Comparison of ENCODE assay signal across 16 cellular contexts in the genomic region with DNA sequence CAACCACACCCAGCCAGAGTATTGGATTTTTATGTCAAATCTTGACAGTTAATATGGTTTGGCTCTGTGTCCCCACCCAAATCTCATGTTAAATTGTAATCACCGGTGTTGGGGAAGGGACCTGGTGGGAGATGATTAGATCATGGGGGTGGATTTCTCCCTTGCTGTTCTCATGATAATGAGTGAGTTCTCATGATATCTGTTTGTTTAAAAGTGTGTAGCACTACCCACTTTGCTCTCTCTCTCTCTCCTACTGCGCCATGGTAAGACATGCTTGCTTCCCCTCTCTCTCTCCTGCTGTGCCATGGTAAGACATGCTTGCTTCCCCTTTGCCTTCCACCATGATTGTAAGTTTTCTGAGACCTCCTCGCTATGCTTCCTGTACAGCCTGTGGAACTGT.
DNase-seq lines count a peak whose midpoint lies in the region; ATAC-seq and TF ChIP-seq lines count a peak whose summit lies in the region.
"Had no signal": no experiment of that assay in that cellular context is flagged by ENCODE, and none has a peak within 500 bp of the region (broad histone marks: within the 10 kb centered on the region; RNA-seq: fewer than 3 reads in every experiment).

No MANE protein-coding gene starts in this region.

- H3K27me3 ChIP-seq in CD8-positive, alpha-beta T cell (ENCODE audit: insufficient read depth, low read length): no peaks in the 10 kb centered on the region
- no peaks in the 10 kb centered on the region for H3K27me3 ChIP-seq in Caco-2 (replicated peaks; ENCODE audit: control insufficient read depth, insufficient read depth, low read length)
- H3K27me3 ChIP-seq: BE2C had no signal

- H3K36me3 Mint-ChIP-seq in CD8-positive, alpha-beta T cell: peaks cover 64% of the 10 kb centered on the region
- H3K36me3 Mint-ChIP-seq in Caco-2 (ENCODE audit: insufficient read depth, unreplicated experiment) (peaks cover 48% of the 10 kb centered on the region), T-cell (peaks cover 45% of the 10 kb centered on the region)
- peaks cover 29% of the 10 kb centered on the region for H3K36me3 Mint-ChIP-seq in central memory CD8-positive, alpha-beta T cell (ENCODE audit: insufficient read depth)
- H3K36me3 Mint-ChIP-seq in activated CD8-positive, alpha-beta memory T cell treated with anti-CD3 and anti-CD28 coated beads, Interleukin-2, amount 10 ng/mL, durations not matched to agents 7 days and 5 days: peaks cover 49% of the 10 kb centered on the region

- CTCF ChIA-PET in CD8-positive, alpha-beta T cell (lab: Charles Lee): no interaction called here
- CTCF ChIA-PET in Caco-2 (lab: Charles Lee) (no interaction called here), T-cell (lab: Charles Lee) (no interaction called here)
- CTCF ChIA-PET in activated CD8-positive, alpha-beta memory T cell treated with anti-CD3 and anti-CD28 coated beads, Interleukin-2, amount 10 ng/mL, durations not matched to agents 7 days and 5 days (lab: Charles Lee): no interaction called here

- H3K9me3 ChIP-seq in CD8-positive, alpha-beta T cell (ENCODE audit: low read length): no peaks in the 10 kb centered on the region
- H3K9me3 ChIP-seq in Caco-2: no peaks in the 10 kb centered on the region
- H3K9me3 ChIP-seq: A549, BE2C had no signal

- POLR2A ChIA-PET in CD8-positive, alpha-beta T cell (lab: Charles Lee): interaction anchor here (0.8 kb wide), 1 partner anchor 9 kb away, joined by 4 read pairs; no protein-coding TSS in a partner anchor
- POLR2A ChIA-PET in Caco-2 (lab: Charles Lee) (no interaction called here), T-cell (lab: Charles Lee) (no interaction called here)

- H3K36me3 ChIP-seq in CD8-positive, alpha-beta T cell (ENCODE audit: insufficient read depth, low read length): peaks cover 3% of the 10 kb centered on the region
- peaks cover 2% of the 10 kb centered on the region; the same call in 1 of the 2 replicates for H3K36me3 ChIP-seq in Caco-2 (ENCODE audit: control insufficient read depth, insufficient read depth, low read length)

- H3K4me1 Mint-ChIP-seq in CD8-positive, alpha-beta T cell (ENCODE audit: low read depth): peaks cover 5% of the 10 kb centered on the region
- H3K4me1 Mint-ChIP-seq in Caco-2 (ENCODE audit: low read depth, unreplicated experiment) (no peaks in the 10 kb centered on the region), T-cell (peaks cover 0 to 2% (median 0%) of the 10 kb centered on the region in 3 donors)
- peaks cover 5% of the 10 kb centered on the region for H3K4me1 Mint-ChIP-seq in central memory CD8-positive, alpha-beta T cell
- no peaks in the 10 kb centered on the region for H3K4me1 Mint-ChIP-seq in activated CD8-positive, alpha-beta memory T cell treated with anti-CD3 and anti-CD28 coated beads, Interleukin-2, amount 10 ng/mL, durations not matched to agents 7 days and 5 days

- H3K4me3 Mint-ChIP-seq in CD8-positive, alpha-beta T cell: no peak overlapping the region
- H3K4me3 Mint-ChIP-seq in Caco-2 (ENCODE audit: unreplicated experiment): no peak overlapping the region
- H3K4me3 Mint-ChIP-seq in T-cell: no peak overlapping the region
- H3K4me3 Mint-ChIP-seq in central memory CD8-positive, alpha-beta T cell: no peak overlapping the region
- no peak overlapping the region for H3K4me3 Mint-ChIP-seq in activated CD8-positive, alpha-beta memory T cell treated with anti-CD3 and anti-CD28 coated beads, Interleukin-2, amount 10 ng/mL, durations not matched to agents 7 days and 5 days
- H3K4me3 Mint-ChIP-seq: CD4-positive, alpha-beta memory T cell had no signal

- H3K9me3 Mint-ChIP-seq in CD8-positive, alpha-beta T cell: no peaks in the 10 kb centered on the region
- H3K9me3 Mint-ChIP-seq in Caco-2 (ENCODE audit: unreplicated experiment) (no peaks in the 10 kb centered on the region), T-cell (no peaks in the 10 kb centered on the region)
- H3K9me3 Mint-ChIP-seq in central memory CD8-positive, alpha-beta T cell: no peaks in the 10 kb centered on the region
- H3K9me3 Mint-ChIP-seq in activated CD8-positive, alpha-beta memory T cell treated with anti-CD3 and anti-CD28 coated beads, Interleukin-2, amount 10 ng/mL, durations not matched to agents 7 days and 5 days (ENCODE audit: low read depth): peaks cover 3% of the 10 kb centered on the region

- no TSS peak for BruUV-seq in Caco-2 (replicated peaks; lab: Mats Ljungman, UMichigan)

- H3K27ac Mint-ChIP-seq in CD8-positive, alpha-beta T cell: peak overlapping the region; percentile 8
- H3K27ac Mint-ChIP-seq in Caco-2 (ENCODE audit: unreplicated experiment) (peak overlapping the region; percentile 21), T-cell (peak overlapping the region; percentile 0 to 11)
- peak overlapping the region; percentile 7 for H3K27ac Mint-ChIP-seq in central memory CD8-positive, alpha-beta T cell (ENCODE audit: low read depth)
- no peak overlapping the region for H3K27ac Mint-ChIP-seq in activated CD8-positive, alpha-beta memory T cell treated with anti-CD3 and anti-CD28 coated beads, Interleukin-2, amount 10 ng/mL, durations not matched to agents 7 days and 5 days

- H3K4me1 ChIP-seq in CD8-positive, alpha-beta T cell (ENCODE audit: insufficient read depth, low read length): no peaks in the 10 kb centered on the region
- H3K4me1 ChIP-seq in Caco-2: no peaks in the 10 kb centered on the region
- H3K4me1 ChIP-seq: A549, BE2C had no signal

- H3K27me3 Mint-ChIP-seq in CD8-positive, alpha-beta T cell (ENCODE audit: low read depth): no peaks in the 10 kb centered on the region
- H3K27me3 Mint-ChIP-seq in Caco-2 (ENCODE audit: insufficient read depth, unreplicated experiment) (no peaks in the 10 kb centered on the region), T-cell (no peaks in the 10 kb centered on the region)
- H3K27me3 Mint-ChIP-seq in central memory CD8-positive, alpha-beta T cell: no peaks in the 10 kb centered on the region
- no peaks in the 10 kb centered on the region for H3K27me3 Mint-ChIP-seq in activated CD8-positive, alpha-beta memory T cell treated with anti-CD3 and anti-CD28 coated beads, Interleukin-2, amount 10 ng/mL, durations not matched to agents 7 days and 5 days
- H3K27me3 Mint-ChIP-seq: CD4-positive, alpha-beta memory T cell had no signal

- ATAC-seq in CD8-positive, alpha-beta T cell: no peak
- ATAC-seq in T-cell (replicated peaks in 1 of 4) (no peak), HG03039 (IDR thresholded peaks at IDR 0.05; ENCODE audit: unreplicated experiment) (no peak)
- no peak for ATAC-seq in central memory CD8-positive, alpha-beta T cell (replicated peaks; ENCODE audit: extremely low read depth, poor library complexity, severe bottlenecking)
- no peak for ATAC-seq in activated CD8-positive, alpha-beta memory T cell treated with anti-CD3 and anti-CD28 coated beads, Interleukin-2, amount 10 ng/mL, durations not matched to agents 7 days and 5 days
- ATAC-seq: A549 had no signal

- DNase-seq in CD8-positive, alpha-beta T cell: no peak
- no peak for DNase-seq in Caco-2
- DNase-seq in T-cell: no peak
- DNase-seq in central memory CD8-positive, alpha-beta T cell (ENCODE audit: low spot score in 2 of 2): no peak
- DNase-seq in ecto neural progenitor cell (ENCODE audit: low spot score): no peak
- no peak for DNase-seq in activated CD8-positive, alpha-beta memory T cell treated with anti-CD3 and anti-CD28 coated beads, Interleukin-2, amount 10 ng/mL, durations not matched to agents 7 days and 5 days
- DNase-seq: BE2C; CD4-positive, alpha-beta memory T cell; DMS53; GF-D8; GM23248; H7; KBM-7 had no signal

- no peak for TF ChIP-seq CTCF in CD8-positive, alpha-beta T cell (IDR thresholded peaks at IDR 0.05)
- no peak for TF ChIP-seq CTCF in Caco-2 (IDR thresholded peaks at IDR 0.05; ENCODE audit: insufficient read depth in 1 of 2, low read depth in 1 of 2, low read length in 1 of 2, severe bottlenecking in 1 of 2, unreplicated experiment in 1 of 2)

- H3K4me3 ChIP-seq in CD8-positive, alpha-beta T cell (ENCODE audit: low read depth, low read length): no peak overlapping the region
- no peak overlapping the region for H3K4me3 ChIP-seq in Caco-2 (ENCODE audit: low read depth, low read length)
- H3K4me3 ChIP-seq: A549, GM23248 had no signal

- intact Hi-C loops in CD8-positive, alpha-beta T cell (cut with DNase I, micrococcal nuclease): no loop called here
- intact Hi-C loops in Caco-2 (cut with micrococcal nuclease; ENCODE audit: unreplicated experiment): no loop called here

- H3K27ac ChIP-seq in CD8-positive, alpha-beta T cell (ENCODE audit: low read depth, low read length): no peak overlapping the region
- H3K27ac ChIP-seq: A549, C4-2B, GM23248 had no signal
